In genomic region chr9:113594484-113595299, GRCh38 we compare ENCODE assay signal across 8 cellular contexts.
A peak's percentile ranks its signal among the peaks of the same experiment; 100 is the strongest.
DNase-seq lines count a peak whose midpoint lies in the region; ATAC-seq and TF ChIP-seq lines count a peak whose summit lies in the region.

No MANE protein-coding gene starts in this region.

- H2AFZ ChIP-seq in neuronal stem cell (ENCODE audit: low read length) = peak overlapping the region; percentile 66

- H3K4me3 ChIP-seq in AG04449 (ENCODE audit: low read depth, low read length) = peak overlapping the region; percentile 73
- H3K4me3 ChIP-seq in WI38 (ENCODE audit: low read depth, low read length) = peak overlapping the region; percentile 97
- H3K4me3 ChIP-seq in neuronal stem cell (ENCODE audit: low read length in 2 of 2) = peak overlapping the region; percentile 76 to 78

- peak overlapping the region; percentile 82 for H2BK15ac ChIP-seq in neuronal stem cell (ENCODE audit: low read length)

- peaks cover 29 to 33% of the 10 kb centered on the region in 2 donors for H3K4me1 ChIP-seq in neuronal stem cell (ENCODE audit: control insufficient read depth in 2 of 2, insufficient read depth in 1 of 2, low read depth in 1 of 2, low read length in 2 of 2)

- H3K27me3 ChIP-seq in neuronal stem cell (ENCODE audit: control insufficient read depth in 3 of 3, insufficient read depth in 3 of 3, low read depth in 1 of 3, low read length in 3 of 3) = no peaks in the 10 kb centered on the region

- H3K14ac ChIP-seq in neuronal stem cell (ENCODE audit: low read length) = peak overlapping the region; percentile 12

- peaks cover 8% of the 10 kb centered on the region for H3K79me1 ChIP-seq in neuronal stem cell (ENCODE audit: low read depth, low read length)

- H4K91ac ChIP-seq in neuronal stem cell (ENCODE audit: low read depth, low read length, poor library complexity) = no peak overlapping the region

- CTCF ChIA-PET in AG04449 (lab: Yijun Ruan, JAX) = interaction anchor here (0.7 to 25.7 kb wide), 14 partner anchors 8 to 285 kb away, joined by 3 to 1449 read pairs (median 6); partner anchors contain the start of gene ALAD

- intact Hi-C loops in Right ventricle myocardium superior (cut with DNase I) = no loop called here

- POLR2A ChIA-PET in AG04449 (lab: Yijun Ruan, JAX) = interaction anchor here (0.8 to 2.9 kb wide), 12 partner anchors 8 to 184 kb away, joined by 3 to 27 read pairs (median 6); partner anchors contain the start of genes C9orf43 and POLE3

- H4K8ac ChIP-seq in neuronal stem cell (ENCODE audit: low read depth, low read length) = no peak overlapping the region

- H3K9ac ChIP-seq in neuronal stem cell (ENCODE audit: low read depth, low read length, poor library complexity) = peak overlapping the region; percentile 90

- no peak overlapping the region for H2BK120ac ChIP-seq in neuronal stem cell (ENCODE audit: low read depth, low read length)

- no peak for DNase-seq in AG04449 (ENCODE audit: low read depth, low spot score)
- DNase-seq in Right ventricle myocardium superior = peak; percentile 68
- DNase-seq in neuronal stem cell (ENCODE audit: low spot score) = no peak
- DNase-seq in SKM-1 treated with dmso at 0.1 percent for 144 hours (lab: John Stamatoyannopoulos, UW; ENCODE audit: unreplicated experiment) = no peak
- DNase-seq in GM19238 (ENCODE audit: insufficient read length, low spot score) = no peak

- peak overlapping the region; percentile 48 for H3K27ac ChIP-seq in neuronal stem cell (replicated peaks; ENCODE audit: low read length)

- peak overlapping the region; percentile 91 for H2BK5ac ChIP-seq in neuronal stem cell (ENCODE audit: low read length)

- peak overlapping the region; percentile 26 for H2AK5ac ChIP-seq in neuronal stem cell (ENCODE audit: low read depth, low read length)

- H3K4ac ChIP-seq in neuronal stem cell (ENCODE audit: low read length) = no peak overlapping the region

- no peaks in the 10 kb centered on the region for H3K9me3 ChIP-seq in neuronal stem cell (replicated peaks in 1 of 2; ENCODE audit: control insufficient read depth in 2 of 2, insufficient read depth in 1 of 2, low read depth in 1 of 2, low read length in 2 of 2)

- TF ChIP-seq CTCF in AG04449 (IDR thresholded peaks at IDR 0.05; ENCODE audit: insufficient read depth, low read length, missing control alignments) (no peak), WI38 (IDR thresholded peaks at IDR 0.05; ENCODE audit: low read depth, low read length) (no peak)

- H3K36me3 ChIP-seq in neuronal stem cell (replicated peaks in 1 of 2; ENCODE audit: control insufficient read depth in 2 of 2, insufficient read depth in 2 of 2, low read length in 2 of 2) = peaks cover 19 to 30% of the 10 kb centered on the region in 2 donors

- peak overlapping the region; percentile 89 for H3K18ac ChIP-seq in neuronal stem cell (ENCODE audit: low read length)

- WGBS in neuronal stem cell (ENCODE audit: extremely low coverage in 2 of 2, insufficient read length in 2 of 2, insufficient replicate concordance in 1 of 2), 2 donors = no CpG with 5 or more reads among the region's 19 CpGs

- H2BK12ac ChIP-seq in neuronal stem cell (ENCODE audit: low read length) = peak overlapping the region; percentile 24

- peak overlapping the region; percentile 90 for H3K4me2 ChIP-seq in neuronal stem cell (ENCODE audit: insufficient read depth, low read length, poor library complexity, severe bottlenecking)

- ATAC-seq in Right ventricle myocardium superior (ENCODE audit: poor library complexity) (peak; percentile 32), HG03139 (IDR thresholded peaks at IDR 0.05; ENCODE audit: unreplicated experiment) (no peak), HG03571 (IDR thresholded peaks at IDR 0.05; ENCODE audit: unreplicated experiment) (no peak)

- H3K23ac ChIP-seq in neuronal stem cell (ENCODE audit: low read depth, low read length, poor library complexity) = no peak overlapping the region
